ENCODE assay signal across 12 cellular contexts in the genomic region with DNA sequence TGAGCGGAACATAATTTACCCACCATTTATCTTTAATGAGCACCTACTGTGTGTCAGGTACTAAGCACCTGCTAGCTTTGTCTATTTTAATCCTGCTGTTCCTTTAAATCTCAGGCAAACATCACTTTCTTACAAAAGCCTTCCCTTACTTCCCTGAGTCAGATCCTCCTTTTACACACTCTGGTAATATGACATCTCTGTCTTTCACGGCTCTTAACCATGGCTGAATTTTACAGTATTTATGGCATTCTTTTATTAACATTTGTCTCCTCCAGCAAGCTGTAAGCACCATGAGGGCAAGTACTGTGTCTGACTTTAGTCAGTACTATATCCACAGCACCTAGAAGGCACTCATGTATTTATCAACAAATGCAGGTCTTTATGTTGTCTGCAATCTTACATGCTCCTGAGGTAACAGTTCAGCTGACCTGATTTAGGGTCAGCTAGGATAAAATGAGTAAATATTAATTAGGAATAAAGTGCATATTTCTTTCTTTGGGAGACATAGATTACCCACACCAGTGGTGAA. TPM values are rescaled to one million over a fixed set of nuclear protein-coding genes. Genes with fewer than 3 reads are reported as not detected.
DNase-seq lines count a peak whose midpoint lies in the region; ATAC-seq and TF ChIP-seq lines count a peak whose summit lies in the region.
"Had no signal": no experiment of that assay in that cellular context is flagged by ENCODE, and none has a peak within 500 bp of the region (broad histone marks: within the 10 kb centered on the region; RNA-seq: fewer than 3 reads in every experiment).

No MANE protein-coding gene starts in this region.

- DNase-seq in CD14-positive monocyte (ENCODE audit: low spot score) = no peak
- DNase-seq in activated naive CD8-positive, alpha-beta T cell treated with anti-CD3 and anti-CD28 coated beads, Interleukin-2, amount 10 ng/mL, durations not matched to agents 7 days and 5 days = no peak
- no peak for DNase-seq in NCI-H1092 (lab: John Stamatoyannopoulos, UW)
- DNase-seq in SIG-M5 (lab: John Stamatoyannopoulos, UW) = no peak
- DNase-seq: BE2C, glutamatergic neuron, RPMI8226, thyroid gland had no signal

- peaks cover 0 to 3% (median 0%) of the 10 kb centered on the region in 7 donors for H3K9me3 Mint-ChIP-seq in CD14-positive monocyte
- no peaks in the 10 kb centered on the region for H3K9me3 Mint-ChIP-seq in activated naive CD8-positive, alpha-beta T cell treated with anti-CD3 and anti-CD28 coated beads, Interleukin-2, amount 10 ng/mL, durations not matched to agents 7 days and 5 days

- H3K27ac Mint-ChIP-seq in CD14-positive monocyte = peak overlapping the region; percentile 66 to 92 (median 81)
- H3K27ac Mint-ChIP-seq in activated naive CD8-positive, alpha-beta T cell treated with anti-CD3 and anti-CD28 coated beads, Interleukin-2, amount 10 ng/mL, durations not matched to agents 7 days and 5 days = peak overlapping the region; percentile 95

- intact Hi-C loops in CD14-positive monocyte (cut with micrococcal nuclease) = loop anchor here in 1 of 2 donors (5.0 kb wide), 1 partner anchor 36 kb away; a partner anchor contains a TSS

- no peak for TF ChIP-seq CTCF in CD14-positive monocyte (IDR thresholded peaks at IDR 0.05)

- H3K4me3 Mint-ChIP-seq in CD14-positive monocyte = peak overlapping the region; percentile 74 to 75
- peak overlapping the region; percentile 79 for H3K4me3 Mint-ChIP-seq in activated naive CD8-positive, alpha-beta T cell treated with anti-CD3 and anti-CD28 coated beads, Interleukin-2, amount 10 ng/mL, durations not matched to agents 7 days and 5 days

- H3K4me1 Mint-ChIP-seq in CD14-positive monocyte = peaks cover 19% of the 10 kb centered on the region
- peaks cover 63% of the 10 kb centered on the region for H3K4me1 Mint-ChIP-seq in activated naive CD8-positive, alpha-beta T cell treated with anti-CD3 and anti-CD28 coated beads, Interleukin-2, amount 10 ng/mL, durations not matched to agents 7 days and 5 days

- peak; percentile 5 for ATAC-seq in GM19452 (IDR thresholded peaks at IDR 0.05; ENCODE audit: unreplicated experiment)
- ATAC-seq in HG03432 (IDR thresholded peaks at IDR 0.05; ENCODE audit: unreplicated experiment) = peak; percentile 2
- ATAC-seq in activated naive CD8-positive, alpha-beta T cell treated with anti-CD3 and anti-CD28 coated beads, Interleukin-2, amount 10 ng/mL, durations not matched to agents 7 days and 5 days (ENCODE audit: low read depth) = peak; percentile 12
- no peak for ATAC-seq in GM21526 (IDR thresholded peaks at IDR 0.05; ENCODE audit: low FRiP score, unreplicated experiment)
- ATAC-seq in GM19467 (IDR thresholded peaks at IDR 0.05; ENCODE audit: unreplicated experiment) = no peak

- peaks cover 0 to 2% (median 0%) of the 10 kb centered on the region in 3 donors for H3K27me3 Mint-ChIP-seq in CD14-positive monocyte (ENCODE audit: low read depth in 3 of 3)
- no peaks in the 10 kb centered on the region for H3K27me3 Mint-ChIP-seq in activated naive CD8-positive, alpha-beta T cell treated with anti-CD3 and anti-CD28 coated beads, Interleukin-2, amount 10 ng/mL, durations not matched to agents 7 days and 5 days

- POLR2A ChIA-PET in activated naive CD8-positive, alpha-beta T cell treated with anti-CD3 and anti-CD28 coated beads, Interleukin-2, amount 10 ng/mL, durations not matched to agents 7 days and 5 days (lab: Charles Lee) = interaction anchor here (0.5 to 4.1 kb wide), 9 partner anchors 12 to 1202 kb away, joined by 3 to 62 read pairs (median 4); a partner anchor contains a TSS

- no peaks in the 10 kb centered on the region for H3K36me3 Mint-ChIP-seq in CD14-positive monocyte
- no peaks in the 10 kb centered on the region for H3K36me3 Mint-ChIP-seq in activated naive CD8-positive, alpha-beta T cell treated with anti-CD3 and anti-CD28 coated beads, Interleukin-2, amount 10 ng/mL, durations not matched to agents 7 days and 5 days

RNA-seq across cellular contexts. Expression of a gene that starts 33.7 kb away (rescaled TPM):
- 10 to 100 TPM; 36.3 to 48.9 TPM for polyA plus RNA-seq in CD14-positive monocyte
- 10 to 100 TPM; 72.6 to 72.7 TPM for total RNA-seq in activated naive CD8-positive, alpha-beta T cell treated with anti-CD3 and anti-CD28 coated beads, Interleukin-2, amount 10 ng/mL, durations not matched to agents 7 days and 5 days

Comparison
In these comparisons a context has a peak if more than half of its experiments do, and no peak if none do; other contexts are left out.
1. ATAC-seq: peak in GM19452 (single experiment), HG03432 (single experiment) and activated naive CD8-positive, alpha-beta T cell treated with anti-CD3 and anti-CD28 coated beads, Interleukin-2, amount 10 ng/mL, durations not matched to agents 7 days and 5 days (single experiment); none in GM21526 (single experiment) and GM19467 (single experiment).